Comparison of ENCODE assay signal across 8 cellular contexts in the genomic region with DNA sequence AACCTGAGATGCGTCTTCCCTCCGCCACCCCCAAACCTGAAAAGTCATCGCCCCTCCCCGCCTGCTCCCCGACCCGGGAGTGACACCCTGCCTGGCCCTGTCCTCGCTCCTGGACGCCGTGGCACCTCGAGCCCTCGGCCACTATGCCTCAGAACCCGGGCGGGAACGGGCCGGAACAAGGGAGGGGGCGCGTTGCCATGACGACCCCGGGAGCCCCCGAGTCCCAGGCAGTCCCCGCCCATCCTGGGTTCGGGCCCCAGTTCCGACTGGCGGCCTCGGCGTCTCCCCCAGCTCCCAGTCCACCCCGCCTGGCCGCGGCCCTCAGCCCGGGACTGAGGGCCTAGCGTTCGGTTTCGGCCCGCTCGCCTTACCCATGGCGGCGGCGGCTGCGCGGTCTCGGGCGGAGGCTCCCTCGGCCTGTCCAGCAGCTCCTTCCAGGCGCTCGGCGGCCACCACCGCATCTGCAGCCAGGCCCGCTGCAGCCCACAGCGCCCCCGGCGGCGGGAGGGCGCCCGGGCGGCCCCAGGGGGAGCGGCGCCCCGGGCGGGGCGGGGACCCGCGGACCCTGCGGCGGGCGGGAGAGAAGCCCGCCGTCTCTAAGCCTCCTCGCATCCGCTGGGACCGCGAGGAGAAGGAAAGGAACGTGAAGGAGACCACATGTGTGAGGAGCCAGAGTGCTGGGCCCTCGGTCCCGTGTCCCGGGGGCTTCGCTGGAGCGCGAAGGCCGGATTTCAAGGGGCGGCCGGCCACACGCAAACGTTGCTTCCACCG. TPM values are rescaled to one million over a fixed set of nuclear protein-coding genes. Genes with fewer than 3 reads are reported as not detected.
A peak's percentile ranks its signal among the peaks of the same experiment; 100 is the strongest.
DNase-seq lines count a peak whose midpoint lies in the region; ATAC-seq and TF ChIP-seq lines count a peak whose summit lies in the region.

RUFY2 (minus strand) TSS at position 463 of the 771 bp plus-strand sequence; CDS start at position 375, 88 bp downstream.

- peaks cover 16% of the 10 kb centered on the region for H3K4me1 ChIP-seq in BLaER1
- H3K4me1 ChIP-seq in lung (ENCODE audit: control insufficient read depth in 2 of 2, insufficient read depth in 2 of 2, low read length in 2 of 2): peaks cover 0 to 2% of the 10 kb centered on the region in 2 donors

- DNase-seq in NCI-H526 (lab: John Stamatoyannopoulos, UW) (peak; percentile 46 to 86), ecto neural progenitor cell (ENCODE audit: low spot score) (peak; percentile 93), lung (ENCODE audit: low spot score) (peak; percentile 77)
- peak; percentile 72 to 77 for DNase-seq in activated CD4-positive, alpha-beta T cell treated with anti-CD3 and anti-CD28 coated beads, Interleukin-2, amount 50 U/mL, for 48 hours
- peak; percentile 53 to 75 (median 63) for DNase-seq in stimulated activated CD4-positive, alpha-beta T cell treated with anti-CD3 and anti-CD28 coated beads, TNF-alpha, amount 100 ng/mL, for 4 hours (ENCODE audit: low read depth in 3 of 3)

- H3K27me3 ChIP-seq in BLaER1 (no peaks in the 10 kb centered on the region), lung (ENCODE audit: control insufficient read depth, insufficient read depth) (no peaks in the 10 kb centered on the region)

- peak within 1 kb of the TSS; percentile 82 for H3K4me2 ChIP-seq in BLaER1

- no peaks in the 10 kb centered on the region for H3K9me3 ChIP-seq in BLaER1
- no peaks in the 10 kb centered on the region for H3K9me3 ChIP-seq in lung (ENCODE audit: control insufficient read depth in 2 of 2, insufficient read depth in 1 of 2, low read length in 1 of 2)

- ATAC-seq in GM19025 (IDR thresholded peaks at IDR 0.05; ENCODE audit: low read depth, unreplicated experiment) (peak; percentile 96), HG03280 (IDR thresholded peaks at IDR 0.05; ENCODE audit: unreplicated experiment) (peak; percentile 97), lung (ENCODE audit: insufficient read depth, low FRiP score) (peak; percentile 97)

- H4K20me1 ChIP-seq in BLaER1: peaks cover 38% of the 10 kb centered on the region

- peak; percentile 47 for TF ChIP-seq CTCF in lung (IDR thresholded peaks at IDR 0.05; ENCODE audit: control extremely low read depth, extremely low read depth)

- peak within 1 kb of the TSS; percentile 94 for H3K9ac ChIP-seq in BLaER1

- H3K4me3 ChIP-seq in BLaER1 (peak within 1 kb of the TSS; percentile 100), lung (peak within 1 kb of the TSS; percentile 99)

- peak within 1 kb of the TSS; percentile 92 for H3K27ac ChIP-seq in BLaER1
- peak within 1 kb of the TSS; percentile 91 to 96 for H3K27ac ChIP-seq in lung (ENCODE audit: low read depth in 1 of 2, low read length in 1 of 2)

- WGBS in lung, 2 donors: 0% methylated on average over 67 to 84 of the region's 84 CpGs

- H3K36me3 ChIP-seq in BLaER1 (no peaks in the 10 kb centered on the region), lung (ENCODE audit: control insufficient read depth in 2 of 2, insufficient read depth in 2 of 2, low read length in 2 of 2) (no peaks in the 10 kb centered on the region)

RNA-seq across cellular contexts. Expression of gene RUFY2, which starts in this region (rescaled TPM):
- total RNA-seq in lung: 10 to 100 TPM; 19.1 to 55.3 TPM
- polyA plus RNA-seq in lung: 1 to 10 TPM; 4.2 to 7.8 TPM

Comparison
In these comparisons a context has a peak if more than half of its experiments do, and no peak if none do; other contexts are left out.
1. Peak in every context shown above with its lines: DNase-seq, ATAC-seq, H3K4me3 ChIP-seq and H3K27ac ChIP-seq.